In the genomic region with DNA sequence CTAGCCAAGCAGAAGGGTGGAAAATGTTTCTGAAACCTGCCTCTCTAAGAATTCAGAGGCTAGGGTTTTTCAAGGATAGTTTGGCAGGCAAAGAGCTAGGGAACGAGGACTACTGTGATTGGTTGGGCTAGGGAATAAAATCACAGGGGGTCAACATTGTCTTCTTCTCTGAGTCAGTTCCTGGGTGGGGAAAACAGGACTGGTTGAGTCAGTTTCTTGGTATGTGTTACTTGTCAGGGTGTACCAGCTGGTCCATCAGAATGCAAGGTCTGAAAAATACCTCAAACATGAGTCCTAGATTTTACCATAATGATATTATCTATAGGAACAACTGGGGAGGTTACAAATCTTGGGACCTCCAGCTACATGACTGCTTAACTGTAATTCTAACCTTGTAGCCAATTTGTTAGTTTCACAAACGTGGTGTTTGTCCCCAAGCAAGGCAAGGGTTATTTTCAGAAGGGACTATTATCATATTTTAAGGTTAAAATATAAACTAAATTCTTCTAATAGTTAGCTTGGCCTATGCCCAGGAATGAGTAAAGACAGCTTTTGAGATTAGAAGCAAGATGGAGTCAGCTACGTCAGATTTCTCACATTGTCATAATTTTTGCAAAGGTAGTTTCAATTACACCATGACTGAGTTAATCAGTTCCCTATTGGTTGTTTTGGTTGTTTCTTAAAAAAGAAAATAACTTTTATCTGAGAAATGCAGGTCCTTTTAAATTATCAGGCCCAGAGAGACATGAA, we compare ENCODE assay signal across 16 cellular contexts.
DNase-seq lines count a peak whose midpoint lies in the region; ATAC-seq, FAIRE-seq and TF ChIP-seq lines count a peak whose summit lies in the region.
"Had no signal": no experiment of that assay in that cellular context is flagged by ENCODE, and none has a peak within 500 bp of the region (broad histone marks: within the 10 kb centered on the region; RNA-seq: fewer than 3 reads in every experiment).

No MANE protein-coding gene starts in this region.

- peaks cover 37% of the 10 kb centered on the region for H3K4me1 ChIP-seq in SJSA1 (replicated peaks)
- H3K4me1 ChIP-seq in HepG2 (ENCODE audit: insufficient read depth, low read length) = no peaks in the 10 kb centered on the region
- H3K4me1 ChIP-seq: gastrocnemius medialis had no signal

- in situ Hi-C loops in HepG2 (cut with HindIII; ENCODE audit: extremely low pct_ligation_motif_present, low pct_unique_long_range_greater_than_20kb) = no loop called here

- CTCF ChIA-PET in HepG2 (lab: Yijun Ruan, JAX; ENCODE audit: low intra/inter-chr PET ratio, low total read pairs) = no interaction called here

- no peaks in the 10 kb centered on the region for H3K79me2 ChIP-seq in HepG2 (ENCODE audit: insufficient read depth, low read length)

- no peaks in the 10 kb centered on the region for H3K9me3 Mint-ChIP-seq in activated naive CD8-positive, alpha-beta T cell treated with anti-CD3 and anti-CD28 coated beads, Interleukin-2, amount 50 U/mL, for 24 hours
- H3K9me3 Mint-ChIP-seq in activated naive CD8-positive, alpha-beta T cell treated with anti-CD3 and anti-CD28 coated beads for 36 hours = no peaks in the 10 kb centered on the region
- peaks cover 7% of the 10 kb centered on the region for H3K9me3 Mint-ChIP-seq in type B pancreatic cell
- H3K9me3 Mint-ChIP-seq: activated CD4-positive, alpha-beta memory T cell treated with anti-CD3 and anti-CD28 coated beads, Interleukin-2, amount 10 ng/mL, durations not matched to agents 7 days and 5 days; stimulated activated memory B cell treated with anti-CD40 and anti-IgM and Interleukin-4, amounts not matched to agents 10 μg/mL and 1 μg/mL and 100 μg/mL, for 72 hours had no signal

- no peak for TF ChIP-seq POLR2A in HepG2 (IDR thresholded peaks at IDR 0.05; ENCODE audit: insufficient read depth in 1 of 2, low read depth in 2 of 2, low read length in 2 of 2)

- no peaks in the 10 kb centered on the region for H3K36me3 ChIP-seq in SJSA1
- no peaks in the 10 kb centered on the region for H3K36me3 ChIP-seq in HepG2 (replicated peaks in 1 of 2; ENCODE audit: control insufficient read depth in 1 of 2, insufficient read depth in 2 of 2, low read length in 2 of 2)
- H3K36me3 ChIP-seq: gastrocnemius medialis had no signal

- H3K4me1 Mint-ChIP-seq in activated naive CD8-positive, alpha-beta T cell treated with anti-CD3 and anti-CD28 coated beads, Interleukin-2, amount 50 U/mL, for 24 hours = peaks cover 11% of the 10 kb centered on the region
- H3K4me1 Mint-ChIP-seq in activated naive CD8-positive, alpha-beta T cell treated with anti-CD3 and anti-CD28 coated beads for 36 hours = peaks cover 8% of the 10 kb centered on the region
- H3K4me1 Mint-ChIP-seq in type B pancreatic cell (ENCODE audit: unreplicated experiment) = no peaks in the 10 kb centered on the region
- H3K4me1 Mint-ChIP-seq: activated CD4-positive, alpha-beta memory T cell treated with anti-CD3 and anti-CD28 coated beads, Interleukin-2, amount 10 ng/mL, durations not matched to agents 7 days and 5 days; B cell; stimulated activated memory B cell treated with anti-CD40 and anti-IgM and Interleukin-4, amounts not matched to agents 10 μg/mL and 1 μg/mL and 100 μg/mL, for 72 hours had no signal

- H3K4me3 Mint-ChIP-seq in activated naive CD8-positive, alpha-beta T cell treated with anti-CD3 and anti-CD28 coated beads, Interleukin-2, amount 50 U/mL, for 24 hours = no peak overlapping the region
- no peak overlapping the region for H3K4me3 Mint-ChIP-seq in activated naive CD8-positive, alpha-beta T cell treated with anti-CD3 and anti-CD28 coated beads for 36 hours
- H3K4me3 Mint-ChIP-seq in type B pancreatic cell = no peak overlapping the region
- H3K4me3 Mint-ChIP-seq: activated CD4-positive, alpha-beta memory T cell treated with anti-CD3 and anti-CD28 coated beads, Interleukin-2, amount 10 ng/mL, durations not matched to agents 7 days and 5 days; B cell; stimulated activated memory B cell treated with anti-CD40 and anti-IgM and Interleukin-4, amounts not matched to agents 10 μg/mL and 1 μg/mL and 100 μg/mL, for 72 hours had no signal

- FAIRE-seq in HepG2 (lab: Jason Lieb, UNC) = no peak

- no peak overlapping the region for H3K9ac ChIP-seq in HepG2 (ENCODE audit: insufficient read depth, low read depth, low read length)

- no peak overlapping the region for H3K4me3 ChIP-seq in SJSA1
- no peak overlapping the region for H3K4me3 ChIP-seq in fibroblast of pulmonary artery (replicated peaks; ENCODE audit: low read depth, low read length)
- no peak overlapping the region for H3K4me3 ChIP-seq in HepG2 (replicated peaks in 1 of 3; ENCODE audit: insufficient read depth in 1 of 3, low read depth in 2 of 3, low read length in 3 of 3)
- H3K4me3 ChIP-seq: gastrocnemius medialis had no signal

- H3K27me3 ChIP-seq in SJSA1 (replicated peaks) = no peaks in the 10 kb centered on the region
- no peaks in the 10 kb centered on the region; a peak in 1 of 5 replicates for H3K27me3 ChIP-seq in HepG2 (ENCODE audit: control insufficient read depth in 1 of 2, insufficient read depth in 2 of 2, low read length in 2 of 2)
- H3K27me3 ChIP-seq: gastrocnemius medialis had no signal

- POLR2A ChIA-PET in HepG2 (lab: Yijun Ruan, JAX) = no interaction called here

- WGBS in HepG2 (ENCODE audit: low lambda C conversion rate) = 2% methylated on average over 3 of the region's 3 CpGs

- H3K36me3 Mint-ChIP-seq in activated naive CD8-positive, alpha-beta T cell treated with anti-CD3 and anti-CD28 coated beads, Interleukin-2, amount 50 U/mL, for 24 hours (ENCODE audit: low read depth) = no peaks in the 10 kb centered on the region
- H3K36me3 Mint-ChIP-seq in activated naive CD8-positive, alpha-beta T cell treated with anti-CD3 and anti-CD28 coated beads for 36 hours = no peaks in the 10 kb centered on the region
- peaks cover 5% of the 10 kb centered on the region for H3K36me3 Mint-ChIP-seq in type B pancreatic cell
- H3K36me3 Mint-ChIP-seq: stimulated activated memory B cell treated with anti-CD40 and anti-IgM and Interleukin-4, amounts not matched to agents 10 μg/mL and 1 μg/mL and 100 μg/mL, for 72 hours had no signal

- H2AFZ ChIP-seq in HepG2 (ENCODE audit: low read length) = no peak overlapping the region

- TF ChIP-seq RAD21 in HepG2 (CRISPR knock-in tag; IDR thresholded peaks at IDR 0.05) = no peak

- H3K4me2 ChIP-seq in HepG2 (ENCODE audit: low read depth, low read length) = no peak overlapping the region

- TF ChIP-seq CTCF in fibroblast of pulmonary artery (IDR thresholded peaks at IDR 0.05; ENCODE audit: low read length, missing control alignments) (no peak), type B pancreatic cell (conservative IDR thresholded peaks at IDR 0.05) (no peak), HepG2 (CRISPR knock-in tag; IDR thresholded peaks at IDR 0.05) (no peak)

- H3K9me3 ChIP-seq in SJSA1 (replicated peaks) (no peaks in the 10 kb centered on the region), HepG2 (ENCODE audit: low read length) (no peaks in the 10 kb centered on the region)
- H3K9me3 ChIP-seq: gastrocnemius medialis had no signal

- H4K20me1 ChIP-seq in HepG2 (ENCODE audit: insufficient read depth, low read length) = no peaks in the 10 kb centered on the region

- peaks cover 2% of the 10 kb centered on the region for H3K27me3 Mint-ChIP-seq in activated naive CD8-positive, alpha-beta T cell treated with anti-CD3 and anti-CD28 coated beads, Interleukin-2, amount 50 U/mL, for 24 hours
- no peaks in the 10 kb centered on the region for H3K27me3 Mint-ChIP-seq in activated naive CD8-positive, alpha-beta T cell treated with anti-CD3 and anti-CD28 coated beads for 36 hours
- no peaks in the 10 kb centered on the region for H3K27me3 Mint-ChIP-seq in type B pancreatic cell
- H3K27me3 Mint-ChIP-seq: activated CD4-positive, alpha-beta memory T cell treated with anti-CD3 and anti-CD28 coated beads, Interleukin-2, amount 10 ng/mL, durations not matched to agents 7 days and 5 days had no signal

- intact Hi-C loops in HepG2 (cut with micrococcal nuclease; ENCODE audit: unreplicated experiment) = no loop called here

- no TSS peak for BruUV-seq in HepG2 (replicated peaks; lab: Mats Ljungman, UMichigan)

- DNase-seq in activated naive CD8-positive, alpha-beta T cell treated with anti-CD3 and anti-CD28 coated beads, Interleukin-2, amount 50 U/mL, for 24 hours = no peak
- no peak for DNase-seq in activated naive CD8-positive, alpha-beta T cell treated with anti-CD3 and anti-CD28 coated beads for 36 hours
- DNase-seq in SJSA1 (ENCODE audit: low read depth in 1 of 2, low spot score in 2 of 2) = peak; percentile 82 to 83
- peak; percentile 96 for DNase-seq in fibroblast of pulmonary artery (ENCODE audit: low read depth)
- no peak for DNase-seq in type B pancreatic cell (ENCODE audit: extremely low spot score, unreplicated experiment)
- DNase-seq in NCI-H128 (lab: John Stamatoyannopoulos, UW; ENCODE audit: unreplicated experiment) = no peak
- DNase-seq in HuH-7 (ENCODE audit: low spot score) = no peak
- DNase-seq in HepG2 (ENCODE audit: low spot score) = no peak
- DNase-seq: activated CD4-positive, alpha-beta memory T cell treated with anti-CD3 and anti-CD28 coated beads, Interleukin-2, amount 10 ng/mL, durations not matched to agents 7 days and 5 days; aorta; gastrocnemius medialis; KG1; NCI-H2171 treated with DMSO at 0.1 percent for 48 hours; stimulated activated CD4-positive, alpha-beta T cell treated with anti-CD3 and anti-CD28 coated beads, Interleukin-15, amount 100 ng/mL, for 24 hours had no signal

- peak overlapping the region; percentile 94 for H3K27ac ChIP-seq in SJSA1
- no peak overlapping the region for H3K27ac ChIP-seq in HepG2 (ENCODE audit: extremely low read length, insufficient read depth, low read length)
- H3K27ac ChIP-seq: gastrocnemius medialis had no signal

- TF ChIP-seq EP300 in HepG2 (IDR thresholded peaks at IDR 0.05; ENCODE audit: low read depth in 2 of 2, low read length in 2 of 2) = no peak
- no peak for TF ChIP-seq EP300 in HepG2 (CRISPR knock-in tag; IDR thresholded peaks at IDR 0.05; ENCODE audit: borderline replicate concordance)

- H3K27ac Mint-ChIP-seq in activated naive CD8-positive, alpha-beta T cell treated with anti-CD3 and anti-CD28 coated beads, Interleukin-2, amount 50 U/mL, for 24 hours = no peak overlapping the region
- H3K27ac Mint-ChIP-seq in activated naive CD8-positive, alpha-beta T cell treated with anti-CD3 and anti-CD28 coated beads for 36 hours = no peak overlapping the region
- H3K27ac Mint-ChIP-seq in type B pancreatic cell = peak overlapping the region; percentile 80
- H3K27ac Mint-ChIP-seq: activated CD4-positive, alpha-beta memory T cell treated with anti-CD3 and anti-CD28 coated beads, Interleukin-2, amount 10 ng/mL, durations not matched to agents 7 days and 5 days; B cell; stimulated activated memory B cell treated with anti-CD40 and anti-IgM and Interleukin-4, amounts not matched to agents 10 μg/mL and 1 μg/mL and 100 μg/mL, for 72 hours had no signal

- ATAC-seq in activated naive CD8-positive, alpha-beta T cell treated with anti-CD3 and anti-CD28 coated beads, Interleukin-2, amount 50 U/mL, for 24 hours = peak; percentile 40
- no peak for ATAC-seq in HepG2
- ATAC-seq: gastrocnemius medialis; stimulated activated memory B cell treated with anti-CD40 and anti-IgM and Interleukin-4, amounts not matched to agents 10 μg/mL and 1 μg/mL and 100 μg/mL, for 72 hours had no signal

TF ChIP-seq in HepG2, 621 proteins besides CTCF, POLR2A, EP300 and RAD21 (continues in another document):
- TF ChIP-seq HNF4G (IDR thresholded peaks at IDR 0.05; ENCODE audit: borderline replicate concordance, low read depth, low read length) = no peak
- TF ChIP-seq HNF4G (CRISPR knock-in tag; IDR thresholded peaks at IDR 0.05; ENCODE audit: borderline replicate concordance, low read depth) = no peak

Comparison
In these comparisons a context has a peak if more than half of its experiments do, and no peak if none do; other contexts are left out.
1. DNase-seq: peak in SJSA1 (2 of 2) and fibroblast of pulmonary artery (single experiment); none in activated naive CD8-positive, alpha-beta T cell treated with anti-CD3 and anti-CD28 coated beads, Interleukin-2, amount 50 U/mL, for 24 hours (single experiment), activated naive CD8-positive, alpha-beta T cell treated with anti-CD3 and anti-CD28 coated beads for 36 hours (single experiment), type B pancreatic cell (single experiment), NCI-H128 (single experiment), HuH-7 (single experiment) and HepG2 (single experiment).